ENCODE assay signal across 11 cellular contexts in the genomic region with DNA sequence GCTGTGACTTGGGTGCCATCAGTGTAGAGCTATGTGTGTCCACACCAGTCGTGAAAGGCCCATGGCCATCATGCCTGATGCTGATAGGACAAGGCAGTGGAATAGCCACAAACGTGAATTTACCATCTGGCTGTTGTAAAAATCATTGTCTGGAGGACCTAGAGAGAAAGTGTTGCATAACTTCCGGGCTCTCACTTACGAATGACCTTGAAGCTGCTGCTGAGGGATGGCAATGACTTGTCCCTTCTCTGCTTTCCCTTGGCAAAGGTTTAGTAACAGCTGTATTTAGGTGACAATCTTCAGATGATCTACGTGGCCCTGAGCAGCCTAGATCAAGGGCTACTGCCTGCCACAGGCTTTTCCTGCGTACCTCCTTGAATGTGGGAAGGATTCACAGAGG. TPM values are rescaled to one million over a fixed set of nuclear protein-coding genes. Genes with fewer than 3 reads are reported as not detected.
A peak's percentile ranks its signal among the peaks of the same experiment; 100 is the strongest.
DNase-seq lines count a peak whose midpoint lies in the region; ATAC-seq and TF ChIP-seq lines count a peak whose summit lies in the region.
"Had no signal": no experiment of that assay in that cellular context is flagged by ENCODE, and none has a peak within 500 bp of the region (broad histone marks: within the 10 kb centered on the region; RNA-seq: fewer than 3 reads in every experiment).

No MANE protein-coding gene starts in this region.

- TF ChIP-seq CTCF in cardiac muscle cell (IDR thresholded peaks at IDR 0.05; ENCODE audit: low read depth, low read length) (no peak), choroid plexus epithelial cell (conservative IDR thresholded peaks at IDR 0.05; ENCODE audit: low read depth, low read length) (no peak), mesothelial cell of epicardium (IDR thresholded peaks at IDR 0.05; ENCODE audit: unreplicated experiment) (no peak), uterus (IDR thresholded peaks at IDR 0.05) (no peak), neural progenitor cell (IDR thresholded peaks at IDR 0.05) (no peak)

- DNase-seq in cardiac muscle cell (ENCODE audit: low read depth in 1 of 2, low spot score in 1 of 2) (peak in 1 of 2 donors; percentile 59), cardiac septum (ENCODE audit: low spot score) (no peak), choroid plexus epithelial cell (ENCODE audit: low read depth) (peak; percentile 47), mesothelial cell of epicardium (ENCODE audit: low spot score in 2 of 2, unreplicated experiment in 2 of 2) (no peak), uterus (no peak), neural progenitor cell (ENCODE audit: low spot score) (no peak), H7 (no peak)
- DNase-seq: NCI-H69 had no signal

- ATAC-seq in GM19452 (IDR thresholded peaks at IDR 0.05; ENCODE audit: unreplicated experiment), result no peak
- ATAC-seq: natural killer cell treated with Interleukin-12 subunit alpha and Interleukin-12 subunit beta and Interleukin-15 and Interleukin-18, amount 100 ng/mL, for 72 hours had no signal

- H3K9ac ChIP-seq in neural progenitor cell, result no peak overlapping the region

- H3K36me3 ChIP-seq in cardiac muscle cell, result peaks cover 71% of the 10 kb centered on the region
- no peaks in the 10 kb centered on the region for H3K36me3 ChIP-seq in uterus
- H3K36me3 ChIP-seq in neural progenitor cell, result no peaks in the 10 kb centered on the region
- H3K36me3 ChIP-seq in H7 (replicated peaks; ENCODE audit: control insufficient read depth, insufficient read depth, low read length), result peaks cover 6% of the 10 kb centered on the region
- H3K36me3 ChIP-seq: tibial nerve had no signal

- peaks cover 19% of the 10 kb centered on the region for H4K20me1 ChIP-seq in neural progenitor cell (ENCODE audit: low read depth)

- H3K4me1 ChIP-seq in cardiac muscle cell (ENCODE audit: low read depth) (peaks cover 57% of the 10 kb centered on the region), uterus (peaks cover 0 to 8% of the 10 kb centered on the region in 2 donors), neural progenitor cell (peaks cover 24% of the 10 kb centered on the region)

- H3K27ac ChIP-seq in cardiac muscle cell (peak overlapping the region; percentile 27), uterus (peak overlapping the region; percentile 50 to 82), neural progenitor cell (no peak overlapping the region)

- H3K9me3 Mint-ChIP-seq in mesothelial cell of epicardium, result no peaks in the 10 kb centered on the region
- H3K9me3 Mint-ChIP-seq in neural progenitor cell, result no peaks in the 10 kb centered on the region
- H3K9me3 Mint-ChIP-seq: natural killer cell treated with Interleukin-12 subunit alpha and Interleukin-12 subunit beta and Interleukin-15 and Interleukin-18, amount 100 ng/mL, for 72 hours had no signal

- peak overlapping the region; percentile 35 for H3K4me3 Mint-ChIP-seq in mesothelial cell of epicardium
- no peak overlapping the region for H3K4me3 Mint-ChIP-seq in neural progenitor cell
- H3K4me3 Mint-ChIP-seq: natural killer cell treated with Interleukin-12 subunit alpha and Interleukin-12 subunit beta and Interleukin-15 and Interleukin-18, amount 100 ng/mL, for 72 hours had no signal

- no peaks in the 10 kb centered on the region for H3K9me3 ChIP-seq in cardiac muscle cell (ENCODE audit: low read depth)
- H3K9me3 ChIP-seq in uterus, result no peaks in the 10 kb centered on the region
- H3K9me3 ChIP-seq in neural progenitor cell (ENCODE audit: low read depth), result no peaks in the 10 kb centered on the region
- H3K9me3 ChIP-seq: tibial nerve had no signal

- H3K27me3 ChIP-seq in cardiac muscle cell, result no peaks in the 10 kb centered on the region
- H3K27me3 ChIP-seq in uterus, result no peaks in the 10 kb centered on the region
- H3K27me3 ChIP-seq in neural progenitor cell, result no peaks in the 10 kb centered on the region
- no peaks in the 10 kb centered on the region for H3K27me3 ChIP-seq in H7 (ENCODE audit: control insufficient read depth, insufficient read depth, low read length)
- H3K27me3 ChIP-seq: tibial nerve had no signal

- intact Hi-C loops in cardiac septum (cut with DNase I) (loop anchor here (5.0 kb wide), 1 partner anchor 80 kb away; no protein-coding TSS in a partner anchor), uterus (cut with DNase I; ENCODE audit: low total_unique reads) (no loop called here)

- H2AFZ ChIP-seq in neural progenitor cell (replicated peaks), result no peak overlapping the region

- TF ChIP-seq POLR2A in uterus (IDR thresholded peaks at IDR 0.05), result no peak

- H3K36me3 Mint-ChIP-seq in mesothelial cell of epicardium (peaks cover 12% of the 10 kb centered on the region), neural progenitor cell (peaks cover 32% of the 10 kb centered on the region)

- H3K4me1 Mint-ChIP-seq in mesothelial cell of epicardium (peaks cover 78% of the 10 kb centered on the region), neural progenitor cell (peaks cover 44% of the 10 kb centered on the region)

- H3K4me2 ChIP-seq in neural progenitor cell, result no peak overlapping the region

- peak overlapping the region; percentile 82 for H3K27ac Mint-ChIP-seq in mesothelial cell of epicardium
- no peak overlapping the region for H3K27ac Mint-ChIP-seq in neural progenitor cell

- H3K4me3 ChIP-seq in cardiac muscle cell (peak overlapping the region; percentile 100), choroid plexus epithelial cell (ENCODE audit: low read depth, low read length) (no peak overlapping the region), uterus (no peak overlapping the region), neural progenitor cell (no peak overlapping the region), H7 (ENCODE audit: insufficient read depth, low read depth, low read length) (no peak overlapping the region)
- H3K4me3 ChIP-seq: tibial nerve had no signal

- peaks cover 44% of the 10 kb centered on the region for H3K79me2 ChIP-seq in neural progenitor cell (ENCODE audit: low read depth)

- H3K27me3 Mint-ChIP-seq in mesothelial cell of epicardium (ENCODE audit: low read depth) (no peaks in the 10 kb centered on the region), neural progenitor cell (ENCODE audit: insufficient read depth, low read depth) (no peaks in the 10 kb centered on the region)

- H3F3A ChIP-seq in neural progenitor cell (ENCODE audit: low read depth), result no peaks in the 10 kb centered on the region

RNA-seq across cellular contexts. Expression of gene ATP1B1, which starts 5.8 kb away (rescaled TPM):
- total RNA-seq in cardiac muscle cell (602 and 603 TPM in 2 replicates), cardiac septum (256 TPM), mesothelial cell of epicardium (76.4 to 81.7 TPM (median 81.4 TPM) in 3 replicates), uterus (100 to 1,000 TPM in 3 of 4 donors, 10 to 100 TPM in 1; 52.6 to 210 (median 111) TPM), neural progenitor cell (ENCODE audit: low replicate concordance) (30.7 and 32.6 TPM in 2 replicates)
- polyA plus RNA-seq in cardiac muscle cell, result 220 and 285 TPM in 2 replicates
- total RNA-seq in H7 (2014; rRNA removed; shearing (Covaris generic)), result 35.0 and 41.2 TPM in 2 replicates
